10 cellular contexts compared by ENCODE assay signal in genomic region chr2:62660582-62661262, GRCh38. TPM values are rescaled to one million over a fixed set of nuclear protein-coding genes. Genes with fewer than 3 reads are reported as not detected.
DNase-seq lines count a peak whose midpoint lies in the region; ATAC-seq and TF ChIP-seq lines count a peak whose summit lies in the region.
"Had no signal": no experiment of that assay in that cellular context is flagged by ENCODE, and none has a peak within 500 bp of the region (broad histone marks: within the 10 kb centered on the region; RNA-seq: fewer than 3 reads in every experiment).

No MANE protein-coding gene starts in this region.

- no peak overlapping the region for H3K4me3 ChIP-seq in choroid plexus epithelial cell (ENCODE audit: low read depth, low read length)
- peak overlapping the region in 1 of 2 experiments; percentile 24 for H3K4me3 ChIP-seq in neutrophil (ENCODE audit: low read depth in 1 of 2, low read length in 1 of 2)
- H3K4me3 ChIP-seq: mucosa of descending colon had no signal

- H3K36me3 ChIP-seq in neutrophil: no peaks in the 10 kb centered on the region

- H3K9me3 ChIP-seq in neutrophil: no peaks in the 10 kb centered on the region
- H3K9me3 ChIP-seq: mucosa of descending colon had no signal

- TF ChIP-seq CTCF in choroid plexus epithelial cell (conservative IDR thresholded peaks at IDR 0.05; ENCODE audit: low read depth, low read length) (no peak), neutrophil (IDR thresholded peaks at IDR 0.05) (no peak)

- H3K4me1 ChIP-seq in neutrophil (ENCODE audit: control insufficient read depth in 1 of 2, insufficient read depth in 1 of 2, low read depth in 1 of 2, low read length in 1 of 2): peaks cover 31 to 32% of the 10 kb centered on the region in 2 experiments

- H3K27ac ChIP-seq in neutrophil: peak overlapping the region; percentile 42

- no peaks in the 10 kb centered on the region for H3K27me3 ChIP-seq in neutrophil

- ATAC-seq in HG03565 (IDR thresholded peaks at IDR 0.05; ENCODE audit: unreplicated experiment) (peak; percentile 26), HG03280 (IDR thresholded peaks at IDR 0.05; ENCODE audit: unreplicated experiment) (no peak)
- ATAC-seq: mucosa of descending colon had no signal

- DNase-seq in GM03348 (ENCODE audit: low spot score): peak; percentile 70
- peak; percentile 98 for DNase-seq in choroid plexus epithelial cell (ENCODE audit: low read depth)
- no peak for DNase-seq in HUDEP-2 (lab: John Stamatoyannopoulos, UW; ENCODE audit: unreplicated experiment in 76 of 76)
- DNase-seq in NCI-H2171 (lab: John Stamatoyannopoulos, UW): no peak
- DNase-seq in SK-N-DZ (ENCODE audit: low spot score): no peak
- DNase-seq: DMS 273 treated with DMSO at 0.1 percent for 48 hours, mucosa of descending colon had no signal

RNA-seq across cellular contexts. Expression of gene EHBP1, which starts 44.8 kb away (rescaled TPM):
- polyA plus RNA-seq in SK-N-DZ (2014; cell fraction: cytosol; rRNA removed): 13.9 and 18.0 TPM in 2 replicates
- 26.4 and 34.5 TPM in 2 replicates for polyA plus RNA-seq in SK-N-DZ (2014; cell fraction: nucleus; rRNA removed)

Comparison
In these comparisons a context has a peak if more than half of its experiments do, and no peak if none do; other contexts are left out.
1. DNase-seq: peak in GM03348 (single experiment) and choroid plexus epithelial cell (single experiment); none in HUDEP-2 (0 of 76), NCI-H2171 (single experiment) and SK-N-DZ (single experiment).